8 cellular contexts compared by ENCODE assay signal in genomic region chr4:2413821-2414610, GRCh38. TPM values are rescaled to one million over a fixed set of nuclear protein-coding genes. Genes with fewer than 3 reads are reported as not detected.
DNase-seq lines count a peak whose midpoint lies in the region; ATAC-seq lines count a peak whose summit lies in the region.

No MANE protein-coding gene starts in this region.

- DNase-seq in activated CD8-positive, alpha-beta memory T cell treated with anti-CD3 and anti-CD28 coated beads, Interleukin-2, amount 10 ng/mL, durations not matched to agents 7 days and 5 days: peak; percentile 70
- no peak for DNase-seq in activated CD8-positive, alpha-beta memory T cell treated with anti-CD3 and anti-CD28 coated beads, Interleukin-2, amount 50 U/mL, for 4 hours
- DNase-seq in activated T-cell treated with anti-CD3 and anti-CD28 coated beads, Interleukin-2, amount 50 U/mL, for 24 hours: no peak
- DNase-seq in substantia nigra (lab: John Stamatoyannopoulos, UW) (peak in 1 of 49 donors; percentile 64), KG1 (lab: John Stamatoyannopoulos, UW) (no peak), NCI-H1417 (lab: John Stamatoyannopoulos, UW) (no peak)

- peaks cover 46% of the 10 kb centered on the region for H3K27me3 ChIP-seq in iPS-15b (ENCODE audit: control insufficient read depth, insufficient read depth, low read length)

- no peaks in the 10 kb centered on the region for H3K36me3 ChIP-seq in iPS-15b (ENCODE audit: control insufficient read depth, insufficient read depth, low read length)

- peaks cover 10% of the 10 kb centered on the region for H3K27me3 Mint-ChIP-seq in activated CD8-positive, alpha-beta memory T cell treated with anti-CD3 and anti-CD28 coated beads, Interleukin-2, amount 10 ng/mL, durations not matched to agents 7 days and 5 days
- H3K27me3 Mint-ChIP-seq in activated T-cell treated with anti-CD3 and anti-CD28 coated beads, Interleukin-2, amount 50 U/mL, for 24 hours: peaks cover 22% of the 10 kb centered on the region

- CTCF ChIA-PET in activated CD8-positive, alpha-beta memory T cell treated with anti-CD3 and anti-CD28 coated beads, Interleukin-2, amount 10 ng/mL, durations not matched to agents 7 days and 5 days (lab: Charles Lee): interaction anchor here (0.9 to 4.5 kb wide), 9 partner anchors 12 to 688 kb away, joined by 3 to 28 read pairs (median 6); partner anchors contain the start of genes HAUS3, POLN and RNF4

- peak overlapping the region; percentile 28 for H3K4me3 ChIP-seq in iPS-15b (ENCODE audit: low read depth, low read length)

- no peaks in the 10 kb centered on the region for H3K9me3 Mint-ChIP-seq in activated CD8-positive, alpha-beta memory T cell treated with anti-CD3 and anti-CD28 coated beads, Interleukin-2, amount 10 ng/mL, durations not matched to agents 7 days and 5 days (ENCODE audit: low read depth)
- no peaks in the 10 kb centered on the region for H3K9me3 Mint-ChIP-seq in activated T-cell treated with anti-CD3 and anti-CD28 coated beads, Interleukin-2, amount 50 U/mL, for 24 hours

- H3K4me3 Mint-ChIP-seq in activated CD8-positive, alpha-beta memory T cell treated with anti-CD3 and anti-CD28 coated beads, Interleukin-2, amount 10 ng/mL, durations not matched to agents 7 days and 5 days: peak overlapping the region; percentile 63
- peak overlapping the region; percentile 73 for H3K4me3 Mint-ChIP-seq in activated T-cell treated with anti-CD3 and anti-CD28 coated beads, Interleukin-2, amount 50 U/mL, for 24 hours

- H3K27ac Mint-ChIP-seq in activated CD8-positive, alpha-beta memory T cell treated with anti-CD3 and anti-CD28 coated beads, Interleukin-2, amount 10 ng/mL, durations not matched to agents 7 days and 5 days: peak overlapping the region; percentile 97
- H3K27ac Mint-ChIP-seq in activated T-cell treated with anti-CD3 and anti-CD28 coated beads, Interleukin-2, amount 50 U/mL, for 24 hours: peak overlapping the region; percentile 98

- no peaks in the 10 kb centered on the region for H3K9me3 ChIP-seq in iPS-15b (ENCODE audit: control insufficient read depth, insufficient read depth, low read length)

- ATAC-seq in activated CD8-positive, alpha-beta memory T cell treated with anti-CD3 and anti-CD28 coated beads, Interleukin-2, amount 10 ng/mL, durations not matched to agents 7 days and 5 days: no peak
- ATAC-seq in GM19395 (IDR thresholded peaks at IDR 0.05; ENCODE audit: unreplicated experiment): no peak

- H3K36me3 Mint-ChIP-seq in activated CD8-positive, alpha-beta memory T cell treated with anti-CD3 and anti-CD28 coated beads, Interleukin-2, amount 10 ng/mL, durations not matched to agents 7 days and 5 days: peaks cover 2% of the 10 kb centered on the region
- no peaks in the 10 kb centered on the region for H3K36me3 Mint-ChIP-seq in activated T-cell treated with anti-CD3 and anti-CD28 coated beads, Interleukin-2, amount 50 U/mL, for 24 hours (ENCODE audit: low read depth)

- H3K4me1 Mint-ChIP-seq in activated CD8-positive, alpha-beta memory T cell treated with anti-CD3 and anti-CD28 coated beads, Interleukin-2, amount 10 ng/mL, durations not matched to agents 7 days and 5 days: peaks cover 68% of the 10 kb centered on the region
- peaks cover 70% of the 10 kb centered on the region for H3K4me1 Mint-ChIP-seq in activated T-cell treated with anti-CD3 and anti-CD28 coated beads, Interleukin-2, amount 50 U/mL, for 24 hours (ENCODE audit: low read depth)

- H3K9ac ChIP-seq in iPS-15b (ENCODE audit: low read depth, low read length): no peak overlapping the region

- peaks cover 6% of the 10 kb centered on the region for H3K4me1 ChIP-seq in iPS-15b (ENCODE audit: control insufficient read depth, insufficient read depth, low read length)

- H3K27ac ChIP-seq in substantia nigra (ENCODE audit: low read depth, low read length, poor library complexity, severe bottlenecking): peak overlapping the region; percentile 69

RNA-seq across cellular contexts. Expression of gene ZFYVE28, which starts 4.4 kb away (rescaled TPM):
- 10 to 100 TPM; 12.5 to 30.3 TPM for total RNA-seq in activated CD8-positive, alpha-beta memory T cell treated with anti-CD3 and anti-CD28 coated beads, Interleukin-2, amount 10 ng/mL, durations not matched to agents 7 days and 5 days

RNA-seq across cellular contexts. Expression of gene CFAP99, which starts 4.7 kb away (rescaled TPM):
- total RNA-seq in activated CD8-positive, alpha-beta memory T cell treated with anti-CD3 and anti-CD28 coated beads, Interleukin-2, amount 10 ng/mL, durations not matched to agents 7 days and 5 days: not detected

RNA-seq across cellular contexts. Expression of gene RNF4, which starts 54.9 kb away (rescaled TPM):
- 100 to 1,000 TPM; 108 to 116 TPM for total RNA-seq in activated CD8-positive, alpha-beta memory T cell treated with anti-CD3 and anti-CD28 coated beads, Interleukin-2, amount 10 ng/mL, durations not matched to agents 7 days and 5 days
